In genomic region chr9:38443597-38443996, GRCh38 we compare ENCODE assay signal across 1 cellular context.
TF ChIP-seq lines count a peak whose summit lies in the region.

No MANE protein-coding gene starts in this region.

TF ChIP-seq in endothelial cell of umbilical vein, 7 proteins besides CTCF, POLR2A, EP300 and RAD21:
- TF ChIP-seq FOS (IDR thresholded peaks at IDR 0.05; ENCODE audit: borderline replicate concordance, insufficient read depth, low read length) (peak; percentile 38), JUN (IDR thresholded peaks at IDR 0.05; ENCODE audit: borderline replicate concordance, insufficient read depth, insufficient read length, low read depth) (no peak), GATA2 (IDR thresholded peaks at IDR 0.05; ENCODE audit: insufficient read depth, insufficient read length, low read depth, low read length) (peak; percentile 0)
- TF ChIP-seq, protein P1, sequence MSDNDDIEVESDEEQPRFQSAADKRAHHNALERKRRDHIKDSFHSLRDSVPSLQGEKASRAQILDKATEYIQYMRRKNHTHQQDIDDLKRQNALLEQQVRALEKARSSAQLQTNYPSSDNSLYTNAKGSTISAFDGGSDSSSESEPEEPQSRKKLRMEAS (IDR thresholded peaks at IDR 0.05; ENCODE audit: insufficient read depth, insufficient read length) = no peak
